ENCODE assay signal across 8 cellular contexts in genomic region chr3:50316657-50317242, GRCh38.
DNase-seq lines count a peak whose midpoint lies in the region; TF ChIP-seq lines count a peak whose summit lies in the region.

No MANE protein-coding gene starts in this region.

- H3K4me3 ChIP-seq in tibial artery, result no peak overlapping the region
- H3K4me3 ChIP-seq in WERI-Rb-1 (ENCODE audit: low read depth, low read length), result no peak overlapping the region

- H3K9me3 ChIP-seq in tibial artery (no peaks in the 10 kb centered on the region), WERI-Rb-1 (ENCODE audit: severe bottlenecking) (no peaks in the 10 kb centered on the region)

- intact Hi-C loops in head of caudate nucleus (cut with DNase I), result no loop called here
- intact Hi-C loops in tibial artery (cut with DNase I; ENCODE audit: low total_unique reads), result no loop called here

- H3K27ac ChIP-seq in tibial artery (no peak overlapping the region), WERI-Rb-1 (no peak overlapping the region)

- H3K27me3 ChIP-seq in tibial artery, result no peaks in the 10 kb centered on the region
- no peaks in the 10 kb centered on the region for H3K27me3 ChIP-seq in WERI-Rb-1 (ENCODE audit: insufficient read depth, low read depth, severe bottlenecking)

- TF ChIP-seq CTCF in tibial artery (IDR thresholded peaks at IDR 0.05) (no peak), WERI-Rb-1 (IDR thresholded peaks at IDR 0.05; ENCODE audit: low read depth, low read length) (no peak)

- H3K4me1 ChIP-seq in tibial artery, result peaks cover 0 to 45% (median 23%) of the 10 kb centered on the region in 4 donors

- peak; percentile 49 for DNase-seq in NCI-H2196 (lab: John Stamatoyannopoulos, UW; ENCODE audit: unreplicated experiment)
- DNase-seq in NCI-H2196 treated with DMSO at 0.1 percent for 48 hours (lab: John Stamatoyannopoulos, UW; ENCODE audit: unreplicated experiment), result no peak
- DNase-seq in activated CD8-positive, alpha-beta memory T cell treated with anti-CD3 and anti-CD28 coated beads, Interleukin-2, amount 50 U/mL, for 4 hours, result peak; percentile 80
- peak in 38 of 42 donors; percentile 46 to 94 (median 74) for DNase-seq in head of caudate nucleus
- peak; percentile 51 to 63 for DNase-seq in stimulated activated CD8-positive, alpha-beta memory T cell treated with anti-CD3 and anti-CD28 coated beads, Interleukin-2, amount 100 ng/mL, for 1 hour (ENCODE audit: low read depth in 2 of 2)
- DNase-seq in hippocampal formation (lab: John Stamatoyannopoulos, UW), result no peak
- no peak for DNase-seq in tibial artery
- no peak for DNase-seq in WERI-Rb-1

- peaks cover 0 to 24% (median 18%) of the 10 kb centered on the region in 3 donors for H3K36me3 ChIP-seq in tibial artery
- peaks cover 37% of the 10 kb centered on the region for H3K36me3 ChIP-seq in WERI-Rb-1

Comparison
In these comparisons a context has a peak if more than half of its experiments do, and no peak if none do; other contexts are left out.
1. DNase-seq: peak in NCI-H2196 (single experiment), activated CD8-positive, alpha-beta memory T cell treated with anti-CD3 and anti-CD28 coated beads, Interleukin-2, amount 50 U/mL, for 4 hours (single experiment), head of caudate nucleus (38 of 42) and stimulated activated CD8-positive, alpha-beta memory T cell treated with anti-CD3 and anti-CD28 coated beads, Interleukin-2, amount 100 ng/mL, for 1 hour (2 of 2); none in NCI-H2196 treated with DMSO at 0.1 percent for 48 hours (single experiment), hippocampal formation (0 of 2), tibial artery (0 of 2) and WERI-Rb-1 (single experiment).